Comparison of ENCODE assay signal across 8 cellular contexts in genomic region chr3:38139191-38139590, GRCh38. TPM values are rescaled to one million over a fixed set of nuclear protein-coding genes. Genes with fewer than 3 reads are reported as not detected.
DNase-seq lines count a peak whose midpoint lies in the region; ATAC-seq and TF ChIP-seq lines count a peak whose summit lies in the region.

No MANE protein-coding gene starts in this region.

- TF ChIP-seq CTCF in GM12865 (IDR thresholded peaks at IDR 0.05; ENCODE audit: insufficient read depth, low read depth, low read length, missing control alignments) (no peak), fibroblast of the aortic adventitia (IDR thresholded peaks at IDR 0.05; ENCODE audit: insufficient read depth, low read length) (no peak), sigmoid colon (IDR thresholded peaks at IDR 0.05) (no peak)

- WGBS in sigmoid colon, 2 donors: 0 to 4% methylated on average over 8 of the region's 8 CpGs

- TF ChIP-seq POLR2A in sigmoid colon (IDR thresholded peaks at IDR 0.05) (no peak), GM18505 (IDR thresholded peaks at IDR 0.05; ENCODE audit: borderline replicate concordance, extremely low read depth, insufficient read depth, insufficient read length) (no peak)

- intact Hi-C loops in sigmoid colon (cut with DNase I): loop anchor here (5.0 kb wide), 2 partner anchors 38 to 318 kb away; no protein-coding TSS in a partner anchor

- no peak for ATAC-seq in GM18505 (IDR thresholded peaks at IDR 0.05; ENCODE audit: unreplicated experiment)

- H3K36me3 ChIP-seq in SK-N-MC (ENCODE audit: insufficient read depth, low read length): no peaks in the 10 kb centered on the region
- peaks cover 0 to 31% (median 11%) of the 10 kb centered on the region in 4 donors for H3K36me3 ChIP-seq in sigmoid colon

- no peak overlapping the region for H3K27ac ChIP-seq in SK-N-MC
- peak overlapping the region; percentile 89 to 97 (median 94) for H3K27ac ChIP-seq in sigmoid colon

- peaks cover 0 to 48% (median 36%) of the 10 kb centered on the region in 4 donors for H3K4me1 ChIP-seq in sigmoid colon

- H3K4me3 ChIP-seq in GM12865 (ENCODE audit: low read depth, low read length): peak overlapping the region; percentile 92
- H3K4me3 ChIP-seq in SK-N-MC: peak overlapping the region; percentile 87
- peak overlapping the region; percentile 91 for H3K4me3 ChIP-seq in fibroblast of the aortic adventitia (ENCODE audit: low read depth, low read length)
- H3K4me3 ChIP-seq in sigmoid colon: peak overlapping the region; percentile 72 to 96 (median 89)

- peak overlapping the region; percentile 69 for H3K9ac ChIP-seq in SK-N-MC (ENCODE audit: insufficient read length)

- no peak for TF ChIP-seq EP300 in sigmoid colon (IDR thresholded peaks at IDR 0.05)

- no peaks in the 10 kb centered on the region for H3K27me3 ChIP-seq in sigmoid colon

- no peaks in the 10 kb centered on the region for H3K9me3 ChIP-seq in SK-N-MC (ENCODE audit: low read depth, low read length)
- no peaks in the 10 kb centered on the region for H3K9me3 ChIP-seq in sigmoid colon

- DNase-seq in GM12865 (ENCODE audit: low read depth): no peak
- DNase-seq in SK-N-MC (ENCODE audit: low read depth, low spot score): no peak
- DNase-seq in fibroblast of the aortic adventitia (ENCODE audit: low read depth): no peak
- DNase-seq in sigmoid colon: no peak
- no peak for DNase-seq in HuH-7.5 (ENCODE audit: low spot score)
- no peak for DNase-seq in T1000 (lab: John Stamatoyannopoulos, UW)
- DNase-seq in NCI-H2171 (lab: John Stamatoyannopoulos, UW): no peak

RNA-seq across cellular contexts. Expression of gene MYD88, which starts 0.7 kb away (rescaled TPM):
- 8.3 and 20.7 TPM in 2 replicates for total RNA-seq in fibroblast of the aortic adventitia (ENCODE audit: low replicate concordance)
- total RNA-seq in sigmoid colon: 10 to 100 TPM; 27.8 to 39.7 (median 33.4) TPM
- polyA plus RNA-seq in sigmoid colon: 10 to 100 TPM; 48.6 to 74.0 (median 58.4) TPM

RNA-seq across cellular contexts. Expression of gene ACAA1, which starts 2.3 kb away (rescaled TPM):
- total RNA-seq in fibroblast of the aortic adventitia (ENCODE audit: low replicate concordance): 20.6 and 40.9 TPM in 2 replicates
- 10 to 100 TPM; 42.6 to 53.2 (median 47.6) TPM for total RNA-seq in sigmoid colon
- polyA plus RNA-seq in sigmoid colon: 100 to 1,000 TPM; 102 to 258 (median 131) TPM

RNA-seq across cellular contexts. Expression of gene OXSR1, which starts 26.1 kb away (rescaled TPM):
- total RNA-seq in fibroblast of the aortic adventitia (ENCODE audit: low replicate concordance) (36.2 and 38.0 TPM in 2 replicates), sigmoid colon (10 to 100 TPM; 21.8 to 28.8 (median 26.2) TPM)
- polyA plus RNA-seq in sigmoid colon: 10 to 100 TPM; 13.8 to 22.9 (median 22.8) TPM
